Comparison of ENCODE assay signal across 19 cellular contexts in the genomic region with DNA sequence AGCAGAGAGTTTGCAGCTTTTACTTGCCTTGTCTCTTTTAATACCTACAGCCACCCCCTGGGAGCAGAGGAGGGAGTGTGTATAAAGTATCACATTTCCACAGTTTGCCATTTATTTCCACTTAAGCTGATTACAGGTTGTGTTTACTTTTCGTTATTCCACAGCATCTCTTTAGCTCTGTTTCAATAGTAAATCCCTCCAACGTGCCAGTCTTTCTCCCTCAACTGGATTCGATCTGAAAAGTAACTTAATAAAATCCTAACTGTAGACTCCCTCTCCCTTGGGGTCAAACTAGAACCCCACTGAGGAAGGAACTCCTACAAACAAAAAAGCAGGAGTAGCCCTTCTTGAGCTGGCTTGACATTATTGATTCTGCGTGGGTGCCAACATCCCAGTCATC. TPM values are rescaled to one million over a fixed set of nuclear protein-coding genes. Genes with fewer than 3 reads are reported as not detected.
"Had no signal": no experiment of that assay in that cellular context is flagged by ENCODE, and none has a peak within 500 bp of the region (broad histone marks: within the 10 kb centered on the region; RNA-seq: fewer than 3 reads in every experiment).

No MANE protein-coding gene starts in this region.

- H3K4me3 Mint-ChIP-seq: activated naive CD4-positive, alpha-beta T cell treated with anti-CD3 and anti-CD28 coated beads, Interleukin-2, amount 10 ng/mL, durations not matched to agents 7 days and 5 days; activated T-helper 17 cell treated with anti-CD3 and anti-CD28 coated beads, Interleukin-2, amount 50 U/mL, for 72 hours; naive B cell; stimulated activated effector memory CD8-positive, alpha-beta T cell treated with anti-CD3 and anti-CD28 coated beads, Interleukin-12 subunit alpha, Interleukin-12 subunit beta, amount 100 ng/mL, for 72 hours had no signal

- H3K27ac ChIP-seq: cardiac muscle cell, neutrophil, thyroid gland, vagina, WERI-Rb-1 had no signal

- FAIRE-seq: colon, endothelial cell of umbilical vein had no signal

- ATAC-seq: activated T-helper 17 cell treated with anti-CD3 and anti-CD28 coated beads, Interleukin-2, amount 50 U/mL, for 72 hours; left colon; stimulated activated effector memory CD8-positive, alpha-beta T cell treated with anti-CD3 and anti-CD28 coated beads, Interleukin-12 subunit alpha, Interleukin-12 subunit beta, amount 100 ng/mL, for 72 hours had no signal

- H3K27me3 ChIP-seq: neutrophil, thyroid gland, vagina had no signal

- H3K9me3 Mint-ChIP-seq: activated naive CD4-positive, alpha-beta T cell treated with anti-CD3 and anti-CD28 coated beads, Interleukin-2, amount 10 ng/mL, durations not matched to agents 7 days and 5 days; activated T-helper 17 cell treated with anti-CD3 and anti-CD28 coated beads, Interleukin-2, amount 50 U/mL, for 72 hours; naive B cell; stimulated activated effector memory CD8-positive, alpha-beta T cell treated with anti-CD3 and anti-CD28 coated beads, Interleukin-12 subunit alpha, Interleukin-12 subunit beta, amount 100 ng/mL, for 72 hours had no signal

- H3K27ac Mint-ChIP-seq: activated naive CD4-positive, alpha-beta T cell treated with anti-CD3 and anti-CD28 coated beads, Interleukin-2, amount 10 ng/mL, durations not matched to agents 7 days and 5 days; activated T-helper 17 cell treated with anti-CD3 and anti-CD28 coated beads, Interleukin-2, amount 50 U/mL, for 72 hours; naive B cell; stimulated activated effector memory CD8-positive, alpha-beta T cell treated with anti-CD3 and anti-CD28 coated beads, Interleukin-12 subunit alpha, Interleukin-12 subunit beta, amount 100 ng/mL, for 72 hours had no signal

- H3K4me3 ChIP-seq: cardiac muscle cell, thyroid gland, vagina had no signal

- H3K9me3 ChIP-seq: neutrophil, thyroid gland, vagina had no signal

- H3K36me3 ChIP-seq: cardiac muscle cell, thyroid gland, vagina, WERI-Rb-1 had no signal

- H3K36me3 Mint-ChIP-seq: activated naive CD4-positive, alpha-beta T cell treated with anti-CD3 and anti-CD28 coated beads, Interleukin-2, amount 10 ng/mL, durations not matched to agents 7 days and 5 days; naive B cell; stimulated activated effector memory CD8-positive, alpha-beta T cell treated with anti-CD3 and anti-CD28 coated beads, Interleukin-12 subunit alpha, Interleukin-12 subunit beta, amount 100 ng/mL, for 72 hours had no signal

- DNase-seq: activated CD4-positive, alpha-beta T cell treated with anti-CD3 and anti-CD28 coated beads for 48 hours; activated CD8-positive, alpha-beta memory T cell treated with anti-CD3 and anti-CD28 coated beads for 24 hours; activated naive CD4-positive, alpha-beta T cell treated with anti-CD3 and anti-CD28 coated beads, Interleukin-2, amount 10 ng/mL, durations not matched to agents 7 days and 5 days; effector CD4-positive, alpha-beta T cell; foreskin melanocyte; head of caudate nucleus; left colon; naive B cell; retina; thyroid gland; WERI-Rb-1 had no signal

RNA-seq across cellular contexts. Expression of gene FCGR2A, which starts 3.1 kb away (rescaled TPM):
- total RNA-seq: activated T-helper 17 cell treated with anti-CD3 and anti-CD28 coated beads, Interleukin-2, amount 50 U/mL, for 72 hours; cardiac muscle cell; endothelial cell of umbilical vein had no signal
- polyA plus RNA-seq: cardiac muscle cell, endothelial cell of umbilical vein had no signal

RNA-seq across cellular contexts. Expression of gene HSPA6, which starts 22.2 kb away (rescaled TPM):
- total RNA-seq: cardiac muscle cell had no signal
- polyA plus RNA-seq: cardiac muscle cell had no signal

RNA-seq across cellular contexts. Expression of gene FCGR3A, which starts 47.4 kb away (rescaled TPM):
- total RNA-seq: activated T-helper 17 cell treated with anti-CD3 and anti-CD28 coated beads, Interleukin-2, amount 50 U/mL, for 72 hours; cardiac muscle cell; endothelial cell of umbilical vein; lung microvascular endothelial cell had no signal
- polyA plus RNA-seq: cardiac muscle cell, endothelial cell of umbilical vein had no signal
